In the genomic region with DNA sequence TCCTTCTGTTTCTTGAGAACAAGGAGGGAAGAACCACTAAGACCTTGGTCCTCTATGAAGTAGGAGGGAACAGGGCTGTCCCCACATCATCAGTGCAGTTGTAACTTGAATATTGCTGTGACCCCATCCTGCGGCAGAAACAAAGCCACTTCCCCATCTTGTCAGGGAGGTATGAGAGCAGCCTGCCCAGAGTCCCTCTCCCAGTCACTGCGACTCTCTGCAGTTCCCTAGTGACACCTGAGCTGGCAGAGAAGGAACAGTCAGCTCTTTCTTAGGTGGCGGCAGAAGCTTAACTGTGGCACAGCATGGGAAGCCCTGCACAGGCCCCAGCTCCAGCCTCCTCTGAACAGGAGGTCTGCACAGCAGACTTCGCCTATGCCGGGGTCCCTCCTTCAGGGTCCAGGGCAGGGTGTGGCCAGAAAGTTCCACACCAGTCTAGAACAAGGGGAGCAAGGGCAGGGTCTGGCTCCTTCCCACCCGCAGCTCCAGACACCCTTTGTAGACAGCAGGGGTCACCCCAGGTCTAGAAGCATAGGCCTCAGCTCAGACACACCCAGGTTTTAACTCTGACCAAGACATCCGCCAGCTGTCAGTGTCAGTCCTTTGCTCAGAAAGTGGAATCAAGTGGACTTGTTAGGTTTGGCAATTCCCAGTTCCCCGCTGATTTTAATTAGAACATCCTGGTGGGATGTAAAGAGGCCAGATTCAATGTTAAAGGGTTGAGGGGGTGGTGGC, we compare ENCODE assay signal across 15 cellular contexts. TPM values are rescaled to one million over a fixed set of nuclear protein-coding genes. Genes with fewer than 3 reads are reported as not detected.
DNase-seq lines count a peak whose midpoint lies in the region; ATAC-seq and TF ChIP-seq lines count a peak whose summit lies in the region.
"Had no signal": no experiment of that assay in that cellular context is flagged by ENCODE, and none has a peak within 500 bp of the region (broad histone marks: within the 10 kb centered on the region; RNA-seq: fewer than 3 reads in every experiment).

No MANE protein-coding gene starts in this region.

- POLR2A ChIA-PET in T-cell (lab: Charles Lee), result no interaction called here

- no peaks in the 10 kb centered on the region for H3K27me3 Mint-ChIP-seq in T-cell

- TF ChIP-seq POLR2A in lower leg skin (IDR thresholded peaks at IDR 0.05), result no peak

- WGBS in lower leg skin, 2 donors, result 86 to 90% methylated on average over 6 to 8 of the region's 8 CpGs

- no peak overlapping the region for H3K4me3 ChIP-seq in lower leg skin (ENCODE audit: low read depth, poor library complexity, severe bottlenecking)
- H3K4me3 ChIP-seq: adrenal gland, HAP-1, ovary, spleen had no signal

- intact Hi-C loops in left colon (cut with DNase I, micrococcal nuclease), result no loop called here
- intact Hi-C loops in lower leg skin (cut with DNase I; ENCODE audit: low total_unique reads), result no loop called here

- H3K36me3 Mint-ChIP-seq in T-cell, result peaks cover 41% of the 10 kb centered on the region

- ATAC-seq in T-cell (replicated peaks in 1 of 4), result no peak
- peak; percentile 55 for ATAC-seq in left colon
- no peak for ATAC-seq in HG03521 (IDR thresholded peaks at IDR 0.05; ENCODE audit: unreplicated experiment)
- ATAC-seq in GM21360 (IDR thresholded peaks at IDR 0.05; ENCODE audit: unreplicated experiment), result no peak
- ATAC-seq: esophagus mucosa had no signal

- H3K4me3 Mint-ChIP-seq in T-cell, result no peak overlapping the region

- H3K4me1 Mint-ChIP-seq in T-cell, result peaks cover 18 to 28% (median 20%) of the 10 kb centered on the region in 3 donors

- no peaks in the 10 kb centered on the region for H3K9me3 Mint-ChIP-seq in T-cell

- peak; percentile 11 for DNase-seq in SIG-M5 treated with dmso at 0.1 percent for 504 hours (lab: John Stamatoyannopoulos, UW; ENCODE audit: unreplicated experiment)
- DNase-seq in SIG-M5 (lab: John Stamatoyannopoulos, UW), result no peak
- DNase-seq in T-cell, result no peak
- no peak for DNase-seq in left colon
- DNase-seq in lower leg skin (ENCODE audit: low spot score in 2 of 2), result no peak
- DNase-seq: adrenal gland, NCI-H2081 treated with DMSO at 0.1 percent for 48 hours, ovary, spleen had no signal

- peak; percentile 17 for TF ChIP-seq CTCF in GM12873 (IDR thresholded peaks at IDR 0.05; ENCODE audit: insufficient read depth, low read depth, low read length, missing control alignments)
- TF ChIP-seq CTCF in lower leg skin (IDR thresholded peaks at IDR 0.05), result no peak

- peak overlapping the region; percentile 56 to 60 for H3K27ac Mint-ChIP-seq in T-cell

- CTCF ChIA-PET in T-cell (lab: Charles Lee), result no interaction called here

RNA-seq across cellular contexts. Expression of gene DEGS2, which starts 36.8 kb away (rescaled TPM):
- total RNA-seq in T-cell, result under 1 TPM in 4 of 5 donors, not detected in 1; 0.19 to 0.79 (median 0.49) TPM
- 10 to 100 TPM; 25.0 to 36.9 TPM for total RNA-seq in left colon
- total RNA-seq in lower leg skin, result 100 to 1,000 TPM; 136 to 185 (median 164) TPM
- total RNA-seq: T-helper 1 cell treated with Interleukin-12 subunit alpha and Interleukin-12 subunit beta and Interleukin-4 antibody, amounts not matched to agents 30 ng/mL and 1 ng/mL, for 36 hours had no signal

RNA-seq across cellular contexts. Expression of gene EVL, which starts 57.4 kb away (rescaled TPM):
- total RNA-seq in T-cell (1,000 to 10,000 TPM; 1,049 to 1,157 (median 1,125) TPM), left colon (10 to 100 TPM in 1 of 2 donors, 1 to 10 TPM in 1; 9.7 to 25.0 TPM), lower leg skin (10 to 100 TPM; 26.4 to 51.4 (median 40.9) TPM)

Comparison
In these comparisons a context has a peak if more than half of its experiments do, and no peak if none do; other contexts are left out.
1. RNA of gene DEGS2, which starts 36.8 kb away (total RNA-seq): 136 to 185 TPM in lower leg skin and 25.0 to 36.9 TPM in left colon; 0.19 to 0.79 TPM in T-cell; every median in the first group is over 10 times any median in the second.
2. RNA of gene EVL, which starts 57.4 kb away (total RNA-seq): 1,049 to 1,157 TPM in T-cell; 26.4 to 51.4 TPM in lower leg skin and 9.7 to 25.0 TPM in left colon; every median in the first group is over 10 times any median in the second.